In genomic region chr1:168843950-168844349, GRCh38 we compare ENCODE assay signal across 15 cellular contexts.
DNase-seq lines count a peak whose midpoint lies in the region; ATAC-seq and TF ChIP-seq lines count a peak whose summit lies in the region.
"Had no signal": no experiment of that assay in that cellular context is flagged by ENCODE, and none has a peak within 500 bp of the region (broad histone marks: within the 10 kb centered on the region; RNA-seq: fewer than 3 reads in every experiment).

No MANE protein-coding gene starts in this region.

- no peaks in the 10 kb centered on the region for H3K36me3 Mint-ChIP-seq in nephron progenitor cell (ENCODE audit: low read depth)
- H3K36me3 Mint-ChIP-seq: CD4-positive, alpha-beta memory T cell had no signal

- H3K27me3 ChIP-seq in hepatocyte = no peaks in the 10 kb centered on the region

- TF ChIP-seq CTCF in hepatocyte (IDR thresholded peaks at IDR 0.05; ENCODE audit: poor library complexity) = no peak
- no peak for TF ChIP-seq CTCF in nephron progenitor cell (IDR thresholded peaks at IDR 0.05)

- H3K4me1 ChIP-seq in hepatocyte (ENCODE audit: insufficient read depth) = no peaks in the 10 kb centered on the region

- H3K79me2 ChIP-seq in hepatocyte = no peaks in the 10 kb centered on the region

- no peak for ATAC-seq in GM18511 (IDR thresholded peaks at IDR 0.05; ENCODE audit: unreplicated experiment)

- no peaks in the 10 kb centered on the region for H3K9me2 ChIP-seq in hepatocyte (replicated peaks; ENCODE audit: insufficient read depth)

- DNase-seq in hepatocyte (ENCODE audit: low spot score) (no peak), putamen (ENCODE audit: low spot score) (peak; percentile 66), superior temporal gyrus (ENCODE audit: extremely low spot score) (peak; percentile 40), nephron progenitor cell (no peak), NCI-H526 (lab: John Stamatoyannopoulos, UW) (no peak)
- DNase-seq: C1 segment of cervical spinal cord; Calu3; CD4-positive, alpha-beta memory T cell; COR-L47; DMS53; DMS79 treated with DMSO at 0.1 percent for 48 hours; GF-D8; H7; HCEC 1CT had no signal

- H3K9me3 Mint-ChIP-seq in nephron progenitor cell = no peaks in the 10 kb centered on the region

- peaks cover 3% of the 10 kb centered on the region for H3K27me3 Mint-ChIP-seq in nephron progenitor cell (ENCODE audit: low read depth, poor library complexity)

- H3K27ac ChIP-seq in hepatocyte = peak overlapping the region; percentile 79

- H3K4me2 ChIP-seq in hepatocyte = no peak overlapping the region

- no peaks in the 10 kb centered on the region for H3K9me3 ChIP-seq in hepatocyte (ENCODE audit: low read depth)

- no peaks in the 10 kb centered on the region for H4K20me1 ChIP-seq in hepatocyte (ENCODE audit: insufficient read depth, poor library complexity, severe bottlenecking)

- no peak overlapping the region for H3K4me3 Mint-ChIP-seq in nephron progenitor cell
- H3K4me3 Mint-ChIP-seq: CD4-positive, alpha-beta memory T cell had no signal

- no peak overlapping the region for H3K4me3 ChIP-seq in hepatocyte

- WGBS in hepatocyte (ENCODE audit: low lambda C conversion rate, missing lambda C conversion rate) = 100% methylated on average over 2 of the region's 2 CpGs

- peaks cover 9% of the 10 kb centered on the region for H3K4me1 Mint-ChIP-seq in nephron progenitor cell
- H3K4me1 Mint-ChIP-seq: CD4-positive, alpha-beta memory T cell had no signal

- no peak overlapping the region for H2AFZ ChIP-seq in hepatocyte

- no peak overlapping the region for H3K27ac Mint-ChIP-seq in nephron progenitor cell
- H3K27ac Mint-ChIP-seq: CD4-positive, alpha-beta memory T cell had no signal

- H3K36me3 ChIP-seq in hepatocyte (replicated peaks; ENCODE audit: insufficient read depth, low read depth) = no peaks in the 10 kb centered on the region

Comparison
In these comparisons a context has a peak if more than half of its experiments do, and no peak if none do; other contexts are left out.
1. DNase-seq: peak in putamen (single experiment) and superior temporal gyrus (single experiment); none in hepatocyte (single experiment), nephron progenitor cell (single experiment) and NCI-H526 (0 of 2).